ENCODE assay signal across 9 cellular contexts in genomic region chr20:17682889-17683198, GRCh38. TPM values are rescaled to one million over a fixed set of nuclear protein-coding genes. Genes with fewer than 3 reads are reported as not detected.
DNase-seq lines count a peak whose midpoint lies in the region; ATAC-seq and TF ChIP-seq lines count a peak whose summit lies in the region.
"Had no signal": no experiment of that assay in that cellular context is flagged by ENCODE, and none has a peak within 500 bp of the region (broad histone marks: within the 10 kb centered on the region; RNA-seq: fewer than 3 reads in every experiment).

No MANE protein-coding gene starts in this region.

- H3K9me3 ChIP-seq in Karpas-422 (ENCODE audit: low read length) (no peaks in the 10 kb centered on the region), colonic mucosa (no peaks in the 10 kb centered on the region)

- TF ChIP-seq CTCF in AG10803 (conservative IDR thresholded peaks at IDR 0.05; ENCODE audit: low read length) (no peak), colonic mucosa (IDR thresholded peaks at IDR 0.05) (no peak), natural killer cell (IDR thresholded peaks at IDR 0.05) (no peak)

- intact Hi-C loops in colonic mucosa (cut with DNase I) = loop anchor here (5.0 kb wide), 1 partner anchor 214 kb away; no protein-coding TSS in a partner anchor
- intact Hi-C loops in natural killer cell (cut with micrococcal nuclease) = loop anchor here (1.0 to 10.0 kb wide), 8 partner anchors 71 to 312 kb away; partner anchors contain the start of genes MGME1 and SNX5

- H4K20me1 ChIP-seq in Karpas-422 (ENCODE audit: insufficient read depth, low read depth, low read length) = 0 out of 2 replicates have a peak, but pooled peaks cover 8% of the 10 kb centered on the region

- no peaks in the 10 kb centered on the region for H3K9me3 Mint-ChIP-seq in natural killer cell

- H3K4me3 ChIP-seq in AG10803 (ENCODE audit: low read length) (peak overlapping the region; percentile 68), Karpas-422 (ENCODE audit: low read length) (peak overlapping the region; percentile 66), colonic mucosa (peak overlapping the region; percentile 74)

- H3K4me2 ChIP-seq in Karpas-422 (ENCODE audit: low read depth, low read length, poor library complexity, severe bottlenecking) = peak overlapping the region; percentile 63

- DNase-seq in AG10803 (ENCODE audit: low read depth) (no peak), Karpas-422 (no peak), colonic mucosa (no peak), natural killer cell (no peak), DMS 273 (lab: John Stamatoyannopoulos, UW; ENCODE audit: unreplicated experiment) (no peak), NCI-H2081 treated with DMSO at 0.1 percent for 48 hours (lab: John Stamatoyannopoulos, UW) (no peak)

- H3K9ac ChIP-seq in Karpas-422 (ENCODE audit: low read length) (peak overlapping the region; percentile 71), colonic mucosa (ENCODE audit: low read depth in 2 of 2, low read length in 2 of 2) (peak overlapping the region; percentile 62 to 65)

- H3K9me2 ChIP-seq in Karpas-422 (replicated peaks; ENCODE audit: insufficient read depth, low read length) = no peaks in the 10 kb centered on the region

- H2AFZ ChIP-seq in Karpas-422 (ENCODE audit: low read length) = peak overlapping the region; percentile 82

- peaks cover 28 to 29% of the 10 kb centered on the region in 2 donors for H3K4me1 Mint-ChIP-seq in natural killer cell

- ATAC-seq in natural killer cell = no peak
- no peak for ATAC-seq in HG02870 (IDR thresholded peaks at IDR 0.05; ENCODE audit: unreplicated experiment)
- ATAC-seq in HG03097 (IDR thresholded peaks at IDR 0.05; ENCODE audit: low FRiP score, unreplicated experiment) = no peak

- H3K27me3 Mint-ChIP-seq in natural killer cell (ENCODE audit: low read depth in 2 of 2) = peaks cover 32 to 40% of the 10 kb centered on the region in 2 donors

- H3K4me1 ChIP-seq in Karpas-422 (ENCODE audit: low read length) = peaks cover 10% of the 10 kb centered on the region
- peaks cover 17% of the 10 kb centered on the region for H3K4me1 ChIP-seq in colonic mucosa

- H3K36me3 ChIP-seq in Karpas-422 (ENCODE audit: insufficient read depth, low read length) (no peaks in the 10 kb centered on the region), colonic mucosa (no peaks in the 10 kb centered on the region)

- H3K27ac ChIP-seq in Karpas-422 (ENCODE audit: low read length) (no peak overlapping the region), colonic mucosa (peak overlapping the region; percentile 83)

- no peaks in the 10 kb centered on the region for H3K36me3 Mint-ChIP-seq in natural killer cell

- peak overlapping the region; percentile 94 for H3K4me3 Mint-ChIP-seq in natural killer cell

- H3K27me3 ChIP-seq in Karpas-422 (ENCODE audit: low read length) = no peaks in the 10 kb centered on the region
- H3K27me3 ChIP-seq in colonic mucosa = no peaks in the 10 kb centered on the region

- peak overlapping the region; percentile 80 to 94 for H3K27ac Mint-ChIP-seq in natural killer cell

- H3K79me2 ChIP-seq in Karpas-422 (ENCODE audit: low read length) = no peaks in the 10 kb centered on the region

RNA-seq across cellular contexts. Expression of gene RRBP1, which starts 0.8 kb away (rescaled TPM):
- total RNA-seq in Karpas-422 (2014; rRNA removed; shearing (Covaris generic); ENCODE audit: low replicate concordance) = 3.7 and 8.2 TPM in 2 replicates
- 100 to 1,000 TPM; 402 to 509 TPM for total RNA-seq in colonic mucosa
- 10 to 100 TPM; 88.3 to 95.4 (median 90.1) TPM for total RNA-seq in natural killer cell

RNA-seq across cellular contexts. Expression of gene BANF2, which starts 16.9 kb away (rescaled TPM):
- total RNA-seq in Karpas-422 (2014; rRNA removed; shearing (Covaris generic); ENCODE audit: low replicate concordance) = not detected in 2 replicates
- total RNA-seq in colonic mucosa = not detected
- not detected for total RNA-seq in natural killer cell
- total RNA-seq: NCI-H460 had no signal
